ENCODE assay signal across 11 cellular contexts in genomic region chr1:201769072-201769471, GRCh38.
"Had no signal": no experiment of that assay in that cellular context is flagged by ENCODE, and none has a peak within 500 bp of the region (broad histone marks: within the 10 kb centered on the region; RNA-seq: fewer than 3 reads in every experiment).

No MANE protein-coding gene starts in this region.

- H3K27me3 Mint-ChIP-seq: activated naive CD8-positive, alpha-beta T cell treated with anti-CD3 and anti-CD28 coated beads, Interleukin-2, amount 10 ng/mL, durations not matched to agents 7 days and 5 days; dendritic cell treated with granulocyte-macrophage colony-stimulating factor and Interleukin-4, amounts not matched to agents 40 ng/mL and 50 ng/mL, for 4 days had no signal

- H3K36me3 Mint-ChIP-seq: activated naive CD8-positive, alpha-beta T cell treated with anti-CD3 and anti-CD28 coated beads, Interleukin-2, amount 10 ng/mL, durations not matched to agents 7 days and 5 days; natural killer cell treated with Interleukin-12 subunit alpha and Interleukin-12 subunit beta and Interleukin-15 and Interleukin-18, amount 100 ng/mL, for 72 hours had no signal

- ATAC-seq: activated T-cell treated with anti-CD3 and anti-CD28 coated beads, Interleukin-2, amount 50 U/mL, for 72 hours; natural killer cell treated with Interleukin-12 subunit alpha and Interleukin-12 subunit beta and Interleukin-15 and Interleukin-18, amount 100 ng/mL, for 72 hours had no signal

- H3K4me3 ChIP-seq: sigmoid colon had no signal

- H3K36me3 ChIP-seq: sigmoid colon had no signal

- H3K4me1 Mint-ChIP-seq: activated CD4-positive, alpha-beta memory T cell treated with anti-CD3 and anti-CD28 coated beads, Interleukin-2, amount 10 ng/mL, durations not matched to agents 7 days and 5 days; activated naive CD8-positive, alpha-beta T cell treated with anti-CD3 and anti-CD28 coated beads, Interleukin-2, amount 10 ng/mL, durations not matched to agents 7 days and 5 days; central memory CD8-positive, alpha-beta T cell had no signal

- H3K4me3 Mint-ChIP-seq: activated CD4-positive, alpha-beta memory T cell treated with anti-CD3 and anti-CD28 coated beads, Interleukin-2, amount 10 ng/mL, durations not matched to agents 7 days and 5 days; activated naive CD8-positive, alpha-beta T cell treated with anti-CD3 and anti-CD28 coated beads, Interleukin-2, amount 10 ng/mL, durations not matched to agents 7 days and 5 days; activated T-cell treated with anti-CD3 and anti-CD28 coated beads, Interleukin-2, amount 50 U/mL, for 72 hours; central memory CD8-positive, alpha-beta T cell; dendritic cell treated with granulocyte-macrophage colony-stimulating factor and Interleukin-4, amounts not matched to agents 40 ng/mL and 50 ng/mL, for 4 days; natural killer cell treated with Interleukin-12 subunit alpha and Interleukin-12 subunit beta and Interleukin-15 and Interleukin-18, amount 100 ng/mL, for 72 hours had no signal

- DNase-seq: activated CD4-positive, alpha-beta memory T cell treated with anti-CD3 and anti-CD28 coated beads, Interleukin-2, amount 10 ng/mL, durations not matched to agents 7 days and 5 days; activated gamma-delta T cell treated with Interleukin-2 at 50 U/mL for 16 hours; activated naive CD8-positive, alpha-beta T cell treated with anti-CD3 and anti-CD28 coated beads, Interleukin-2, amount 10 ng/mL, durations not matched to agents 7 days and 5 days; activated T-cell treated with anti-CD3 and anti-CD28 coated beads, Interleukin-2, amount 50 U/mL, for 72 hours; kidney glomerular epithelial cell; occipital lobe; sigmoid colon; stimulated activated naive CD4-positive, alpha-beta T cell had no signal

- H3K9me3 Mint-ChIP-seq: central memory CD8-positive, alpha-beta T cell; natural killer cell treated with Interleukin-12 subunit alpha and Interleukin-12 subunit beta and Interleukin-15 and Interleukin-18, amount 100 ng/mL, for 72 hours had no signal

- H3K27ac Mint-ChIP-seq: activated CD4-positive, alpha-beta memory T cell treated with anti-CD3 and anti-CD28 coated beads, Interleukin-2, amount 10 ng/mL, durations not matched to agents 7 days and 5 days; activated naive CD8-positive, alpha-beta T cell treated with anti-CD3 and anti-CD28 coated beads, Interleukin-2, amount 10 ng/mL, durations not matched to agents 7 days and 5 days; activated T-cell treated with anti-CD3 and anti-CD28 coated beads, Interleukin-2, amount 50 U/mL, for 72 hours; dendritic cell treated with granulocyte-macrophage colony-stimulating factor and Interleukin-4, amounts not matched to agents 40 ng/mL and 50 ng/mL, for 4 days; natural killer cell treated with Interleukin-12 subunit alpha and Interleukin-12 subunit beta and Interleukin-15 and Interleukin-18, amount 100 ng/mL, for 72 hours had no signal

- H3K27me3 ChIP-seq: sigmoid colon had no signal
